In the genomic region with DNA sequence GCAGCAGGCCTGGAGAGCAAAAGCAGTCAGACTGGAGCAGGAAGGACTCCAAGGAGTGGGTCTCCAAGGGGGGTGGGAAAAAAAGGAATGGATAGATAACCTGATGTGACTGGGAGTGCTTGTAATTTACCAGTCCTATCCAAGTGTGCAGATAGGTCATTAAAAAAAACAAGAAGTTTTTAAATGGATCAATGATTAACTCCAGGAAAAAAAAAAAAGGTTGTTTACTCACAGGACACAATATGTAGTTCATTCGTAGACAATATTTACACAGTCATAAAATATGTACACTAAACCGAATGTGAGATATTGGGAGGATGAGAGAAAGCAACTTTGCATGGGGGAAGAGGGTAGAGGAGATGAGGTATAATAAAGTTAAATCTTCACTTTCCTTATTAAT, we compare ENCODE assay signal across 1 cellular context.
TF ChIP-seq lines count a peak whose summit lies in the region.

No MANE protein-coding gene starts in this region.

TF ChIP-seq in HepG2, 621 proteins besides CTCF, POLR2A, EP300 and RAD21 (continued from another document):
- TF ChIP-seq, protein P1, sequence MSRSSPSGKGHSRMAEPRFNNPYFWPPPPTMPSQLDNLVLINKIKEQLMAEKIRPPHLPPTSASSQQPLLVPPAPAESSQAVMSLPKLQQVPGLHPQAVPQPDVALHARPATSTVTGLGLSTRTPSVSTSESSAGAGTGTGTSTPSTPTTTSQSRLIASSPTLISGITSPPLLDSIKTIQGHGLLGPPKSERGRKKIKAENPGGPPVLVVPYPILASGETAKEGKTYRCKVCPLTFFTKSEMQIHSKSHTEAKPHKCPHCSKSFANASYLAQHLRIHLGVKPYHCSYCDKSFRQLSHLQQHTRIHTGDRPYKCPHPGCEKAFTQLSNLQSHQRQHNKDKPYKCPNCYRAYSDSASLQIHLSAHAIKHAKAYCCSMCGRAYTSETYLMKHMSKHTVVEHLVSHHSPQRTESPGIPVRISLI (CRISPR knock-in tag; IDR thresholded peaks at IDR 0.05; ENCODE audit: borderline replicate concordance): peak; percentile 79
- TF ChIP-seq, protein P2, sequence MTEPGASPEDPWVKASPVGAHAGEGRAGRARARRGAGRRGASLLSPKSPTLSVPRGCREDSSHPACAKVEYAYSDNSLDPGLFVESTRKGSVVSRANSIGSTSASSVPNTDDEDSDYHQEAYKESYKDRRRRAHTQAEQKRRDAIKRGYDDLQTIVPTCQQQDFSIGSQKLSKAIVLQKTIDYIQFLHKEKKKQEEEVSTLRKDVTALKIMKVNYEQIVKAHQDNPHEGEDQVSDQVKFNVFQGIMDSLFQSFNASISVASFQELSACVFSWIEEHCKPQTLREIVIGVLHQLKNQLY (CRISPR knock-in tag; IDR thresholded peaks at IDR 0.05): no peak
- TF ChIP-seq ONECUT2 (CRISPR knock-in tag; IDR thresholded peaks at IDR 0.05) (no peak), NPAS2 (CRISPR knock-in tag; IDR thresholded peaks at IDR 0.05; ENCODE audit: borderline replicate concordance) (no peak), BORCS8-MEF2B (CRISPR knock-in tag; IDR thresholded peaks at IDR 0.05) (no peak), JARID2 (CRISPR knock-in tag; IDR thresholded peaks at IDR 0.05; ENCODE audit: insufficient replicate concordance) (no peak), ZNF430 (CRISPR knock-in tag; IDR thresholded peaks at IDR 0.05) (no peak), ZNF563 (CRISPR knock-in tag; IDR thresholded peaks at IDR 0.05) (no peak), ZMYM3 (CRISPR knock-in tag; IDR thresholded peaks at IDR 0.05) (no peak), CC2D1A (CRISPR knock-in tag; IDR thresholded peaks at IDR 0.05) (no peak), ZNF431 (CRISPR knock-in tag; IDR thresholded peaks at IDR 0.05; ENCODE audit: borderline replicate concordance, low read depth) (no peak), POLR2G (IDR thresholded peaks at IDR 0.05; ENCODE audit: low read depth, low read length) (no peak), FOXA3 (CRISPR knock-in tag; IDR thresholded peaks at IDR 0.05) (peak; percentile 64)
- TF ChIP-seq, protein P3, sequence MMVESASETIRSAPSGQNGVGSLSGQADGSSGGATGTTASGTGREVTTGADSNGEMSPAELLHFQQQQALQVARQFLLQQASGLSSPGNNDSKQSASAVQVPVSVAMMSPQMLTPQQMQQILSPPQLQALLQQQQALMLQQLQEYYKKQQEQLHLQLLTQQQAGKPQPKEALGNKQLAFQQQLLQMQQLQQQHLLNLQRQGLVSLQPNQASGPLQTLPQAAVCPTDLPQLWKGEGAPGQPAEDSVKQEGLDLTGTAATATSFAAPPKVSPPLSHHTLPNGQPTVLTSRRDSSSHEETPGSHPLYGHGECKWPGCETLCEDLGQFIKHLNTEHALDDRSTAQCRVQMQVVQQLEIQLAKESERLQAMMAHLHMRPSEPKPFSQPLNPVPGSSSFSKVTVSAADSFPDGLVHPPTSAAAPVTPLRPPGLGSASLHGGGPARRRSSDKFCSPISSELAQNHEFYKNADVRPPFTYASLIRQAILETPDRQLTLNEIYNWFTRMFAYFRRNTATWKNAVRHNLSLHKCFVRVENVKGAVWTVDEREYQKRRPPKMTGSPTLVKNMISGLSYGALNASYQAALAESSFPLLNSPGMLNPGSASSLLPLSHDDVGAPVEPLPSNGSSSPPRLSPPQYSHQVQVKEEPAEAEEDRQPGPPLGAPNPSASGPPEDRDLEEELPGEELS (CRISPR knock-in tag; IDR thresholded peaks at IDR 0.05): peak; percentile 18; the same call in 1 of the 2 replicates
- TF ChIP-seq, protein P4, sequence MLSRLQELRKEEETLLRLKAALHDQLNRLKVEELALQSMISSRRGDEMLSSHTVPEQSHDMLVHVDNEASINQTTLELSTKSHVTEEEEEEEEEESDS (CRISPR knock-in tag; IDR thresholded peaks at IDR 0.05; ENCODE audit: borderline replicate concordance): no peak
- TF ChIP-seq, protein P5, sequence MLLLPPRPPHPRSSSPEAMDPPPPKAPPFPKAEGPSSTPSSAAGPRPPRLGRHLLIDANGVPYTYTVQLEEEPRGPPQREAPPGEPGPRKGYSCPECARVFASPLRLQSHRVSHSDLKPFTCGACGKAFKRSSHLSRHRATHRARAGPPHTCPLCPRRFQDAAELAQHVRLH (CRISPR knock-in tag; IDR thresholded peaks at IDR 0.05; ENCODE audit: borderline replicate concordance, low read depth): no peak
- TF ChIP-seq, protein P6, sequence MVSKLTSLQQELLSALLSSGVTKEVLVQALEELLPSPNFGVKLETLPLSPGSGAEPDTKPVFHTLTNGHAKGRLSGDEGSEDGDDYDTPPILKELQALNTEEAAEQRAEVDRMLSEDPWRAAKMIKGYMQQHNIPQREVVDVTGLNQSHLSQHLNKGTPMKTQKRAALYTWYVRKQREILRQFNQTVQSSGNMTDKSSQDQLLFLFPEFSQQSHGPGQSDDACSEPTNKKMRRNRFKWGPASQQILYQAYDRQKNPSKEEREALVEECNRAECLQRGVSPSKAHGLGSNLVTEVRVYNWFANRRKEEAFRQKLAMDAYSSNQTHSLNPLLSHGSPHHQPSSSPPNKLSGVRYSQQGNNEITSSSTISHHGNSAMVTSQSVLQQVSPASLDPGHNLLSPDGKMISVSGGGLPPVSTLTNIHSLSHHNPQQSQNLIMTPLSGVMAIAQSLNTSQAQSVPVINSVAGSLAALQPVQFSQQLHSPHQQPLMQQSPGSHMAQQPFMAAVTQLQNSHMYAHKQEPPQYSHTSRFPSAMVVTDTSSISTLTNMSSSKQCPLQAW (CRISPR knock-in tag; IDR thresholded peaks at IDR 0.05): no peak
